In genomic region chr7:138483516-138483915, GRCh38 we compare ENCODE assay signal across 1 cellular context.
TF ChIP-seq lines count a peak whose summit lies in the region.

No MANE protein-coding gene starts in this region.

TF ChIP-seq in HepG2, 621 proteins besides CTCF, POLR2A, EP300 and RAD21 (continued from another document and continues in another):
- TF ChIP-seq, protein P1, sequence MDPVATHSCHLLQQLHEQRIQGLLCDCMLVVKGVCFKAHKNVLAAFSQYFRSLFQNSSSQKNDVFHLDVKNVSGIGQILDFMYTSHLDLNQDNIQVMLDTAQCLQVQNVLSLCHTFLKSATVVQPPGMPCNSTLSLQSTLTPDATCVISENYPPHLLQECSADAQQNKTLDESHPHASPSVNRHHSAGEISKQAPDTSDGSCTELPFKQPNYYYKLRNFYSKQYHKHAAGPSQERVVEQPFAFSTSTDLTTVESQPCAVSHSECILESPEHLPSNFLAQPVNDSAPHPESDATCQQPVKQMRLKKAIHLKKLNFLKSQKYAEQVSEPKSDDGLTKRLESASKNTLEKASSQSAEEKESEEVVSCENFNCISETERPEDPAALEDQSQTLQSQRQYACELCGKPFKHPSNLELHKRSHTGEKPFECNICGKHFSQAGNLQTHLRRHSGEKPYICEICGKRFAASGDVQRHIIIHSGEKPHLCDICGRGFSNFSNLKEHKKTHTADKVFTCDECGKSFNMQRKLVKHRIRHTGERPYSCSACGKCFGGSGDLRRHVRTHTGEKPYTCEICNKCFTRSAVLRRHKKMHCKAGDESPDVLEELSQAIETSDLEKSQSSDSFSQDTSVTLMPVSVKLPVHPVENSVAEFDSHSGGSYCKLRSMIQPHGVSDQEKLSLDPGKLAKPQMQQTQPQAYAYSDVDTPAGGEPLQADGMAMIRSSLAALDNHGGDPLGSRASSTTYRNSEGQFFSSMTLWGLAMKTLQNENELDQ (CRISPR knock-in tag; IDR thresholded peaks at IDR 0.05; ENCODE audit: borderline replicate concordance): no peak
- TF ChIP-seq ZNF772 (CRISPR knock-in tag; IDR thresholded peaks at IDR 0.05): no peak
- TF ChIP-seq ZFP90 (CRISPR knock-in tag; IDR thresholded peaks at IDR 0.05; ENCODE audit: borderline replicate concordance): no peak
- TF ChIP-seq MTA1 (CRISPR knock-in tag; IDR thresholded peaks at IDR 0.05; ENCODE audit: borderline replicate concordance): no peak
- no peak for TF ChIP-seq ZBTB3 (CRISPR knock-in tag; IDR thresholded peaks at IDR 0.05; ENCODE audit: borderline replicate concordance, low read depth)
- TF ChIP-seq TRIM22 (IDR thresholded peaks at IDR 0.05): no peak
- TF ChIP-seq ZNF580 (CRISPR knock-in tag; IDR thresholded peaks at IDR 0.05; ENCODE audit: borderline replicate concordance, low read depth): 0 out of 2 replicates have a peak, but pooled peaks have one; percentile 19
- no peak for TF ChIP-seq MXD1 (CRISPR knock-in tag; IDR thresholded peaks at IDR 0.05)
- TF ChIP-seq SIX1 (CRISPR knock-in tag; IDR thresholded peaks at IDR 0.05; ENCODE audit: borderline replicate concordance): no peak
- TF ChIP-seq ZNF20 (CRISPR knock-in tag; IDR thresholded peaks at IDR 0.05): no peak
- 0 out of 2 replicates have a peak, but pooled peaks have one; percentile 7 for TF ChIP-seq ZMYM2 (CRISPR knock-in tag; IDR thresholded peaks at IDR 0.05)
- TF ChIP-seq, protein P2, sequence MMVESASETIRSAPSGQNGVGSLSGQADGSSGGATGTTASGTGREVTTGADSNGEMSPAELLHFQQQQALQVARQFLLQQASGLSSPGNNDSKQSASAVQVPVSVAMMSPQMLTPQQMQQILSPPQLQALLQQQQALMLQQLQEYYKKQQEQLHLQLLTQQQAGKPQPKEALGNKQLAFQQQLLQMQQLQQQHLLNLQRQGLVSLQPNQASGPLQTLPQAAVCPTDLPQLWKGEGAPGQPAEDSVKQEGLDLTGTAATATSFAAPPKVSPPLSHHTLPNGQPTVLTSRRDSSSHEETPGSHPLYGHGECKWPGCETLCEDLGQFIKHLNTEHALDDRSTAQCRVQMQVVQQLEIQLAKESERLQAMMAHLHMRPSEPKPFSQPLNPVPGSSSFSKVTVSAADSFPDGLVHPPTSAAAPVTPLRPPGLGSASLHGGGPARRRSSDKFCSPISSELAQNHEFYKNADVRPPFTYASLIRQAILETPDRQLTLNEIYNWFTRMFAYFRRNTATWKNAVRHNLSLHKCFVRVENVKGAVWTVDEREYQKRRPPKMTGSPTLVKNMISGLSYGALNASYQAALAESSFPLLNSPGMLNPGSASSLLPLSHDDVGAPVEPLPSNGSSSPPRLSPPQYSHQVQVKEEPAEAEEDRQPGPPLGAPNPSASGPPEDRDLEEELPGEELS (CRISPR knock-in tag; IDR thresholded peaks at IDR 0.05): peak; percentile 21; the same call in 1 of the 2 replicates
- TF ChIP-seq JUNB (CRISPR knock-in tag; IDR thresholded peaks at IDR 0.05; ENCODE audit: borderline replicate concordance): no peak
- TF ChIP-seq ZFP62 (CRISPR knock-in tag; IDR thresholded peaks at IDR 0.05): no peak
- peak; percentile 95 for TF ChIP-seq RBM22 (optimal IDR thresholded peaks at IDR 0.05; ENCODE audit: low read length)
- TF ChIP-seq FOXA1 (IDR thresholded peaks at IDR 0.05): no peak
- TF ChIP-seq FOXA1 (CRISPR knock-in tag; IDR thresholded peaks at IDR 0.05): peak; percentile 41; the same call in 1 of the 2 replicates
- no peak for TF ChIP-seq HNF4A (CRISPR knock-in tag; IDR thresholded peaks at IDR 0.05)
- TF ChIP-seq, protein P3, sequence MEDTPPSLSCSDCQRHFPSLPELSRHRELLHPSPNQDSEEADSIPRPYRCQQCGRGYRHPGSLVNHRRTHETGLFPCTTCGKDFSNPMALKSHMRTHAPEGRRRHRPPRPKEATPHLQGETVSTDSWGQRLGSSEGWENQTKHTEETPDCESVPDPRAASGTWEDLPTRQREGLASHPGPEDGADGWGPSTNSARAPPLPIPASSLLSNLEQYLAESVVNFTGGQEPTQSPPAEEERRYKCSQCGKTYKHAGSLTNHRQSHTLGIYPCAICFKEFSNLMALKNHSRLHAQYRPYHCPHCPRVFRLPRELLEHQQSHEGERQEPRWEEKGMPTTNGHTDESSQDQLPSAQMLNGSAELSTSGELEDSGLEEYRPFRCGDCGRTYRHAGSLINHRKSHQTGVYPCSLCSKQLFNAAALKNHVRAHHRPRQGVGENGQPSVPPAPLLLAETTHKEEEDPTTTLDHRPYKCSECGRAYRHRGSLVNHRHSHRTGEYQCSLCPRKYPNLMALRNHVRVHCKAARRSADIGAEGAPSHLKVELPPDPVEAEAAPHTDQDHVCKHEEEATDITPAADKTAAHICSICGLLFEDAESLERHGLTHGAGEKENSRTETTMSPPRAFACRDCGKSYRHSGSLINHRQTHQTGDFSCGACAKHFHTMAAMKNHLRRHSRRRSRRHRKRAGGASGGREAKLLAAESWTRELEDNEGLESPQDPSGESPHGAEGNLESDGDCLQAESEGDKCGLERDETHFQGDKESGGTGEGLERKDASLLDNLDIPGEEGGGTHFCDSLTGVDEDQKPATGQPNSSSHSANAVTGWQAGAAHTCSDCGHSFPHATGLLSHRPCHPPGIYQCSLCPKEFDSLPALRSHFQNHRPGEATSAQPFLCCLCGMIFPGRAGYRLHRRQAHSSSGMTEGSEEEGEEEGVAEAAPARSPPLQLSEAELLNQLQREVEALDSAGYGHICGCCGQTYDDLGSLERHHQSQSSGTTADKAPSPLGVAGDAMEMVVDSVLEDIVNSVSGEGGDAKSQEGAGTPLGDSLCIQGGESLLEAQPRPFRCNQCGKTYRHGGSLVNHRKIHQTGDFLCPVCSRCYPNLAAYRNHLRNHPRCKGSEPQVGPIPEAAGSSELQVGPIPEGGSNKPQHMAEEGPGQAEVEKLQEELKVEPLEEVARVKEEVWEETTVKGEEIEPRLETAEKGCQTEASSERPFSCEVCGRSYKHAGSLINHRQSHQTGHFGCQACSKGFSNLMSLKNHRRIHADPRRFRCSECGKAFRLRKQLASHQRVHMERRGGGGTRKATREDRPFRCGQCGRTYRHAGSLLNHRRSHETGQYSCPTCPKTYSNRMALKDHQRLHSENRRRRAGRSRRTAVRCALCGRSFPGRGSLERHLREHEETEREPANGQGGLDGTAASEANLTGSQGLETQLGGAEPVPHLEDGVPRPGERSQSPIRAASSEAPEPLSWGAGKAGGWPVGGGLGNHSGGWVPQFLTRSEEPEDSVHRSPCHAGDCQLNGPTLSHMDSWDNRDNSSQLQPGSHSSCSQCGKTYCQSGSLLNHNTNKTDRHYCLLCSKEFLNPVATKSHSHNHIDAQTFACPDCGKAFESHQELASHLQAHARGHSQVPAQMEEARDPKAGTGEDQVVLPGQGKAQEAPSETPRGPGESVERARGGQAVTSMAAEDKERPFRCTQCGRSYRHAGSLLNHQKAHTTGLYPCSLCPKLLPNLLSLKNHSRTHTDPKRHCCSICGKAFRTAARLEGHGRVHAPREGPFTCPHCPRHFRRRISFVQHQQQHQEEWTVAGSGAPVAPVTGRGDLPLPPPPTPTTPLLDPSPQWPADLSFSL (CRISPR knock-in tag; IDR thresholded peaks at IDR 0.05): no peak
- no peak for TF ChIP-seq MLLT10 (CRISPR knock-in tag; IDR thresholded peaks at IDR 0.05)
- TF ChIP-seq, protein P4, sequence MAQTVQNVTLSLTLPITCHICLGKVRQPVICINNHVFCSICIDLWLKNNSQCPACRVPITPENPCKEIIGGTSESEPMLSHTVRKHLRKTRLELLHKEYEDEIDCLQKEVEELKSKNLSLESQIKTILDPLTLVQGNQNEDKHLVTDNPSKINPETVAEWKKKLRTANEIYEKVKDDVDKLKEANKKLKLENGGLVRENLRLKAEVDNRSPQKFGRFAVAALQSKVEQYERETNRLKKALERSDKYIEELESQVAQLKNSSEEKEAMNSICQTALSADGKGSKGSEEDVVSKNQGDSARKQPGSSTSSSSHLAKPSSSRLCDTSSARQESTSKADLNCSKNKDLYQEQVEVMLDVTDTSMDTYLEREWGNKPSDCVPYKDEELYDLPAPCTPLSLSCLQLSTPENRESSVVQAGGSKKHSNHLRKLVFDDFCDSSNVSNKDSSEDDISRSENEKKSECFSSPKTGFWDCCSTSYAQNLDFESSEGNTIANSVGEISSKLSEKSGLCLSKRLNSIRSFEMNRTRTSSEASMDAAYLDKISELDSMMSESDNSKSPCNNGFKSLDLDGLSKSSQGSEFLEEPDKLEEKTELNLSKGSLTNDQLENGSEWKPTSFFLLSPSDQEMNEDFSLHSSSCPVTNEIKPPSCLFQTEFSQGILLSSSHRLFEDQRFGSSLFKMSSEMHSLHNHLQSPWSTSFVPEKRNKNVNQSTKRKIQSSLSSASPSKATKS (CRISPR knock-in tag; IDR thresholded peaks at IDR 0.05): no peak
- no peak for TF ChIP-seq DR1 (CRISPR knock-in tag; IDR thresholded peaks at IDR 0.05)
- no peak for TF ChIP-seq FOXP1 (IDR thresholded peaks at IDR 0.05)
- peak; percentile 48 for TF ChIP-seq FOXP1 (CRISPR knock-in tag; IDR thresholded peaks at IDR 0.05)
- TF ChIP-seq, protein P5, sequence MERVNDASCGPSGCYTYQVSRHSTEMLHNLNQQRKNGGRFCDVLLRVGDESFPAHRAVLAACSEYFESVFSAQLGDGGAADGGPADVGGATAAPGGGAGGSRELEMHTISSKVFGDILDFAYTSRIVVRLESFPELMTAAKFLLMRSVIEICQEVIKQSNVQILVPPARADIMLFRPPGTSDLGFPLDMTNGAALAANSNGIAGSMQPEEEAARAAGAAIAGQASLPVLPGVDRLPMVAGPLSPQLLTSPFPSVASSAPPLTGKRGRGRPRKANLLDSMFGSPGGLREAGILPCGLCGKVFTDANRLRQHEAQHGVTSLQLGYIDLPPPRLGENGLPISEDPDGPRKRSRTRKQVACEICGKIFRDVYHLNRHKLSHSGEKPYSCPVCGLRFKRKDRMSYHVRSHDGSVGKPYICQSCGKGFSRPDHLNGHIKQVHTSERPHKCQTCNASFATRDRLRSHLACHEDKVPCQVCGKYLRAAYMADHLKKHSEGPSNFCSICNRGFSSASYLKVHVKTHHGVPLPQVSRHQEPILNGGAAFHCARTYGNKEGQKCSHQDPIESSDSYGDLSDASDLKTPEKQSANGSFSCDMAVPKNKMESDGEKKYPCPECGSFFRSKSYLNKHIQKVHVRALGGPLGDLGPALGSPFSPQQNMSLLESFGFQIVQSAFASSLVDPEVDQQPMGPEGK (CRISPR knock-in tag; IDR thresholded peaks at IDR 0.05): peak; percentile 26; the same call in 1 of the 2 replicates
- no peak for TF ChIP-seq ZSCAN25 (CRISPR knock-in tag; IDR thresholded peaks at IDR 0.05)
- TF ChIP-seq, protein P6, sequence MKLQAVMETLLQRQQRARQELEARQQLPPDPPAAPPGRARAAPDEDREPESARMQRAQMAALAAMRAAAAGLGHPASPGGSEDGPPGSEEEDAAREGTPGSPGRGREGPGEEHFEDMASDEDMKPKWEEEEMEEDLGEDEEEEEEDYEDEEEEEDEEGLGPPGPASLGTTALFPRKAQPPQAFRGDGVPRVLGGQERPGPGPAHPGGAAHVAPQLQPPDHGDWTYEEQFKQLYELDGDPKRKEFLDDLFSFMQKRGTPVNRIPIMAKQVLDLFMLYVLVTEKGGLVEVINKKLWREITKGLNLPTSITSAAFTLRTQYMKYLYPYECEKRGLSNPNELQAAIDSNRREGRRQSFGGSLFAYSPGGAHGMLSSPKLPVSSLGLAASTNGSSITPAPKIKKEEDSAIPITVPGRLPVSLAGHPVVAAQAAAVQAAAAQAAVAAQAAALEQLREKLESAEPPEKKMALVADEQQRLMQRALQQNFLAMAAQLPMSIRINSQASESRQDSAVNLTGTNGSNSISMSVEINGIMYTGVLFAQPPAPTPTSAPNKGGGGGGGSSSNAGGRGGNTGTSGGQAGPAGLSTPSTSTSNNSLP (IDR thresholded peaks at IDR 0.05; ENCODE audit: low read depth, low read length): no peak
- TF ChIP-seq ZKSCAN1 (IDR thresholded peaks at IDR 0.05; ENCODE audit: low read length): no peak
- TF ChIP-seq ZNF782 (CRISPR knock-in tag; IDR thresholded peaks at IDR 0.05; ENCODE audit: borderline replicate concordance): no peak
- no peak for TF ChIP-seq ZNF660 (CRISPR knock-in tag; IDR thresholded peaks at IDR 0.05; ENCODE audit: borderline replicate concordance, low read depth)
- no peak for TF ChIP-seq MBD4 (IDR thresholded peaks at IDR 0.05; ENCODE audit: borderline replicate concordance, low read length)
- TF ChIP-seq ZNF512B (CRISPR knock-in tag; IDR thresholded peaks at IDR 0.05; ENCODE audit: borderline replicate concordance): no peak
- no peak for TF ChIP-seq HMGA1 (CRISPR knock-in tag; conservative IDR thresholded peaks at IDR 0.05)
